ENCODE assay signal across 8 cellular contexts in the genomic region with DNA sequence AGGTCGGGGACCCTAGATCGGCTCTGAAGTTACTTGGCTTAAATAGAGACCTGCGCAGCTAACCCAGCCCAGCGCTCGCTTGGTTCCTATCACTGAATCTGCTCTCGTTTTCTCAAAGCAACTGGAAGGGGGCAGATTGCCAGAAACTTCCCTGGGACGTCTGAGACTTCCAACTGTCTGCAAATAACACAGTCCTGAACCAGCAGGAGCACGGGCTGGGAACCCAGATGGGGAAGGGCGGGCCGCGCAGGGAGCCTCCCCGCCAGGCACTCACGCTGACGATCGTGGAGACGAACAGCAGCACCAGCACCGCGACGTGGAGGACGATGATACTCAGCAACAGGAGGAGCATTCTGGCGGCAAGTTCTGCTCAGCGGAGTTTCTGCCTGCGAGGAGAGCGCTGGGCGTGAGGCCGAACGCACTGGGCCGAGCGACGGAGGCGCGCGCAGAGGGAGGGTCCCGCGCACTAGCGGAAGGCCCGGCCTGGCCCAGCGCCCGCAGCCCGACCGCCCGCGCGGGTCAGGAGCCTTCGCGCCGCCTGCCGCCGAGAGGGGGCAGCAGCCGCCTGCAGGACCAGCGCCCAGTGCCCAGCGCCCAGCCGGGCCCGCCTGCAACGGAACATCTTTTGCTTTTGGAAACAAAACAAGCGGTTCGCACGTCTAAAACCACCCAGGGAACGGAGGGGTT. TPM values are rescaled to one million over a fixed set of nuclear protein-coding genes. Genes with fewer than 3 reads are reported as not detected.
A peak's percentile ranks its signal among the peaks of the same experiment; 100 is the strongest.
DNase-seq lines count a peak whose midpoint lies in the region; ATAC-seq and TF ChIP-seq lines count a peak whose summit lies in the region.

No MANE protein-coding gene starts in this region.

- BruUV-seq in PC-3 (replicated peaks; lab: Mats Ljungman, UMichigan) = TSS peak; percentile 25

- intact Hi-C loops in PC-3 (cut with micrococcal nuclease) = loop anchor here (1.0 to 2.0 kb wide), 2 partner anchors 88 to 117 kb away; no protein-coding TSS in a partner anchor
- intact Hi-C loops in natural killer cell (cut with micrococcal nuclease) = no loop called here

- TF ChIP-seq CTCF in DND-41 (IDR thresholded peaks at IDR 0.05; ENCODE audit: borderline replicate concordance, extremely low read depth, low read length, poor library complexity, severe bottlenecking) (no peak), PC-3 (conservative IDR thresholded peaks at IDR 0.05; ENCODE audit: low read depth, low read length) (peak; percentile 90), fibroblast of villous mesenchyme (IDR thresholded peaks at IDR 0.05; ENCODE audit: insufficient read depth, low read depth, low read length) (peak; percentile 63), natural killer cell (IDR thresholded peaks at IDR 0.05) (peak; percentile 64)

- H3K4me1 Mint-ChIP-seq in natural killer cell = peaks cover 10% of the 10 kb centered on the region in 2 donors

- no peak overlapping the region for H3K4me3 ChIP-seq in DND-41 (ENCODE audit: low read depth in 1 of 2, low read length in 2 of 2)
- H3K4me3 ChIP-seq in PC-3 (ENCODE audit: low read length) = peak overlapping the region; percentile 90
- H3K4me3 ChIP-seq in fibroblast of villous mesenchyme (ENCODE audit: low read depth, low read length) = peak overlapping the region; percentile 71

- no peak overlapping the region for H3K27ac Mint-ChIP-seq in natural killer cell

- CTCF ChIA-PET in PC-3 (lab: Charles Lee) = interaction anchor here (0.5 to 0.9 kb wide), 2 partner anchors 88 to 150 kb away, joined by 3 to 5 read pairs; no protein-coding TSS in a partner anchor

- peak overlapping the region; percentile 81 for H3K4me3 Mint-ChIP-seq in natural killer cell

- H3K9ac ChIP-seq in DND-41 (ENCODE audit: low read depth, low read length) (no peak overlapping the region), PC-3 (ENCODE audit: low read length) (peak overlapping the region; percentile 98)

- peaks cover 9% of the 10 kb centered on the region for H3F3A ChIP-seq in PC-3 (ENCODE audit: low read length, unreplicated experiment)

- no peaks in the 10 kb centered on the region for H3K36me3 ChIP-seq in DND-41 (ENCODE audit: insufficient read depth, low read length)
- peaks cover 22% of the 10 kb centered on the region for H3K36me3 ChIP-seq in PC-3 (ENCODE audit: low read depth, low read length)

- H3K27me3 ChIP-seq in DND-41 (ENCODE audit: insufficient read depth, low read length, poor library complexity) = no peaks in the 10 kb centered on the region
- H3K27me3 ChIP-seq in PC-3 (ENCODE audit: low read length) = no peaks in the 10 kb centered on the region

- H3K4me2 ChIP-seq in DND-41 (ENCODE audit: insufficient read depth, low read length) = no peak overlapping the region
- peak overlapping the region; percentile 97 for H3K4me2 ChIP-seq in PC-3 (ENCODE audit: low read length)

- peaks cover 42 to 65% of the 10 kb centered on the region in 2 donors for H3K27me3 Mint-ChIP-seq in natural killer cell (ENCODE audit: low read depth in 2 of 2)

- H3K79me2 ChIP-seq in DND-41 (ENCODE audit: insufficient read depth, low read length) (no peaks in the 10 kb centered on the region), PC-3 (ENCODE audit: low read length) (peaks cover 54% of the 10 kb centered on the region)

- no peaks in the 10 kb centered on the region for H3K9me3 ChIP-seq in DND-41 (ENCODE audit: insufficient read depth, low read length, severe bottlenecking)
- H3K9me3 ChIP-seq in PC-3 (ENCODE audit: low read length) = no peaks in the 10 kb centered on the region

- DNase-seq in DND-41 (peak; percentile 24), PC-3 (peak; percentile 94), fibroblast of villous mesenchyme (ENCODE audit: low read depth) (peak; percentile 95), natural killer cell (peak; percentile 33), stromal cell of bone marrow (ENCODE audit: low read depth) (peak; percentile 63)
- DNase-seq in activated effector memory CD4-positive, alpha-beta T cell treated with anti-CD3 and anti-CD28 coated beads, Interleukin-2, amount 50 U/mL, for 16 hours = peak; percentile 77

- H3K36me3 Mint-ChIP-seq in natural killer cell = no peaks in the 10 kb centered on the region

- H4K20me1 ChIP-seq in DND-41 (ENCODE audit: insufficient read depth, low read length) (no peaks in the 10 kb centered on the region), PC-3 (ENCODE audit: low read length) (peaks cover 8% of the 10 kb centered on the region; the same call in 1 of the 2 replicates)

- H3K9me3 Mint-ChIP-seq in natural killer cell = no peaks in the 10 kb centered on the region

- H3K4me1 ChIP-seq in DND-41 (ENCODE audit: insufficient read depth, low read length) (peaks cover 19% of the 10 kb centered on the region), PC-3 (ENCODE audit: insufficient read depth, low read length) (peaks cover 70% of the 10 kb centered on the region)

- H3K9me2 ChIP-seq in PC-3 (replicated peaks; ENCODE audit: low read length) = no peaks in the 10 kb centered on the region

- no peak overlapping the region for H3K27ac ChIP-seq in DND-41 (ENCODE audit: low read length)
- peak overlapping the region; percentile 95 for H3K27ac ChIP-seq in PC-3 (ENCODE audit: low read length)

- peak; percentile 26; the same call in 1 of the 3 replicates for ATAC-seq in DND-41 (ENCODE audit: insufficient read depth, low read depth)
- ATAC-seq in HG02642 (IDR thresholded peaks at IDR 0.05; ENCODE audit: poor library complexity, unreplicated experiment) = peak; percentile 67
- peak; percentile 46 for ATAC-seq in PC-3
- peak; percentile 74 to 87 (median 85) for ATAC-seq in natural killer cell
- no peak for ATAC-seq in GM21447 (IDR thresholded peaks at IDR 0.05; ENCODE audit: unreplicated experiment)

- POLR2A ChIA-PET in PC-3 (lab: Charles Lee; ENCODE audit: unreplicated experiment) = interaction anchor here (0.6 kb wide), 1 partner anchor 125 kb away, joined by 3 read pairs; no protein-coding TSS in a partner anchor

- no peak overlapping the region for H2AFZ ChIP-seq in DND-41 (ENCODE audit: low read depth, low read length)
- H2AFZ ChIP-seq in PC-3 (ENCODE audit: low read length) = peak overlapping the region; percentile 73

RNA-seq across cellular contexts. Expression of a gene that starts 4.6 kb away (rescaled TPM):
- total RNA-seq in PC-3 (2014; rRNA removed) = 51.0 and 51.1 TPM in 2 replicates
- 23.2 and 38.0 TPM in 2 replicates for total RNA-seq in fibroblast of villous mesenchyme
- 1 to 10 TPM in 1 of 3 donors, not detected in 2; 5.7 TPM for total RNA-seq in natural killer cell

Comparison
In these comparisons a context has a peak if more than half of its experiments do, and no peak if none do; other contexts are left out.
1. DNase-seq: peak in every context shown above with its lines; median percentile 95 in fibroblast of villous mesenchyme; 94 in PC-3; 77 in activated effector memory CD4-positive, alpha-beta T cell treated with anti-CD3 and anti-CD28 coated beads, Interleukin-2, amount 50 U/mL, for 16 hours; 63 in stromal cell of bone marrow; 33 in natural killer cell; 24 in DND-41.
2. H3K4me3 ChIP-seq: peak in PC-3 (single experiment) and fibroblast of villous mesenchyme (single experiment); none in DND-41 (0 of 2).